22 cellular contexts compared by ENCODE assay signal in the genomic region with DNA sequence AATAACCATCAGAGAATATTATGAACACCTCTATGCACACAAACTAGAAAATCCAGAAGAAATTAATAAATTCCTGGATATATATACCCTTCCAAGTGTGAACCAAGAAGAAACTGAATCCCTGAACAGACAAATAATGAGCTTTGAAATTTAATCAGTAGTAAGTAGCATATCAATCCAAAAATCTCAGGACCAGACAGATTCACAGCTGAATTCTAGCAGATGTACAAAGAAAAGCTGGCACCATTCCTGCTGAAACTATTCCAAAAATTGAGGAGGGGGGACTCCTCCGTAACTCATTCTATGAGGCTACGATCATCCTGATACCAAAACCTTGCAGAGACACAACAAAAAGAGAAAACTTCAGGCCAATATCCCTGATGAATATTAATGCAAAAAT.
DNase-seq lines count a peak whose midpoint lies in the region; ATAC-seq and TF ChIP-seq lines count a peak whose summit lies in the region.
"Had no signal": no experiment of that assay in that cellular context is flagged by ENCODE, and none has a peak within 500 bp of the region (broad histone marks: within the 10 kb centered on the region; RNA-seq: fewer than 3 reads in every experiment).

No MANE protein-coding gene starts in this region.

- no peak overlapping the region for H3K9ac ChIP-seq in SK-N-SH
- no peak overlapping the region for H3K9ac ChIP-seq in parathyroid adenoma
- H3K9ac ChIP-seq: BLaER1 had no signal

- POLR2A ChIA-PET in SK-N-SH (lab: Yijun Ruan, JAX) = no interaction called here

- no peak for ATAC-seq in SK-N-SH treated with all-trans-retinoic acid at 6 μM for 48 hours
- ATAC-seq: GM12878 had no signal

- TF ChIP-seq RAD21 in SK-N-SH (IDR thresholded peaks at IDR 0.05; ENCODE audit: low read length) = no peak

- 68% methylated on average over 2 of the region's 2 CpGs for WGBS in SK-N-SH (ENCODE audit: low lambda C conversion rate)

- H2AFZ ChIP-seq in SK-N-SH (ENCODE audit: low read depth) (no peak overlapping the region), parathyroid adenoma (no peak overlapping the region)

- peak; percentile 7 for DNase-seq in NCI-H1694 (lab: John Stamatoyannopoulos, UW)
- DNase-seq in NCI-H1694 treated with DMSO at 0.1 percent for 48 hours (lab: John Stamatoyannopoulos, UW) = no peak
- DNase-seq in SK-N-SH = peak; percentile 13
- no peak for DNase-seq in NCI-H1105 (lab: John Stamatoyannopoulos, UW)
- DNase-seq: 8988T; ACHN; BE2C; C1 segment of cervical spinal cord; CD4-positive, alpha-beta memory T cell; CD4-positive, CD25-positive, alpha-beta regulatory T cell; CD8-positive, alpha-beta memory T cell; COR-L47; DMS153; DMS53; DMS79; DND-41; EL; GDM1 had no signal

- CTCF ChIA-PET in SK-N-SH (lab: Yijun Ruan, JAX) = no interaction called here

- H3F3A ChIP-seq in SK-N-SH (replicated peaks; ENCODE audit: insufficient read depth) = no peaks in the 10 kb centered on the region

- no peak overlapping the region for H3K27ac ChIP-seq in SK-N-SH (ENCODE audit: low read depth in 2 of 2, low read length in 1 of 2)
- no peak overlapping the region for H3K27ac ChIP-seq in parathyroid adenoma
- H3K27ac ChIP-seq: BLaER1 had no signal

- H3K36me3 ChIP-seq in SK-N-SH (replicated peaks in 1 of 2; ENCODE audit: control insufficient read depth in 1 of 2, insufficient read depth in 2 of 2, low read length in 1 of 2) (no peaks in the 10 kb centered on the region), parathyroid adenoma (ENCODE audit: control insufficient read depth, insufficient read depth, low read length) (no peaks in the 10 kb centered on the region)
- H3K36me3 ChIP-seq: BE2C, BLaER1 had no signal

- H3K4me1 ChIP-seq in SK-N-SH (ENCODE audit: control insufficient read depth in 1 of 2, insufficient read depth in 2 of 2, low read depth in 1 of 2, low read length in 1 of 2) = peaks cover 0 to 4% of the 10 kb centered on the region in 2 experiments; a peak in 2 of 4 replicates
- no peaks in the 10 kb centered on the region for H3K4me1 ChIP-seq in parathyroid adenoma
- H3K4me1 ChIP-seq: BLaER1 had no signal

- H3K4me2 ChIP-seq in SK-N-SH (no peak overlapping the region), parathyroid adenoma (ENCODE audit: low read length) (peak overlapping the region; percentile 31)
- H3K4me2 ChIP-seq: BLaER1 had no signal

- no peaks in the 10 kb centered on the region for H4K20me1 ChIP-seq in SK-N-SH (ENCODE audit: insufficient read depth)
- H4K20me1 ChIP-seq: BLaER1 had no signal

- no peak for TF ChIP-seq CTCF in SK-N-SH (IDR thresholded peaks at IDR 0.05)
- TF ChIP-seq CTCF in parathyroid adenoma (IDR thresholded peaks at IDR 0.05) = no peak

- H3K9me3 ChIP-seq in SK-N-SH (no peaks in the 10 kb centered on the region), parathyroid adenoma (ENCODE audit: control insufficient read depth, low read length) (no peaks in the 10 kb centered on the region)
- H3K9me3 ChIP-seq: BE2C, BLaER1 had no signal

- H3K4me3 ChIP-seq in SK-N-SH (ENCODE audit: low read depth in 2 of 2, low read length in 1 of 2) (no peak overlapping the region), parathyroid adenoma (ENCODE audit: low read depth, low read length) (no peak overlapping the region)
- H3K4me3 ChIP-seq: BLaER1, GM12878 had no signal

- H3K9me2 ChIP-seq in SK-N-SH = no peaks in the 10 kb centered on the region

- H3K79me2 ChIP-seq in SK-N-SH (ENCODE audit: insufficient read depth) (no peaks in the 10 kb centered on the region), parathyroid adenoma (no peaks in the 10 kb centered on the region)

- TF ChIP-seq EP300 in SK-N-SH (IDR thresholded peaks at IDR 0.05; ENCODE audit: borderline replicate concordance in 1 of 2, low read depth in 1 of 2, low read length in 1 of 2) = peak in 1 of 2 experiments; percentile 9; a peak in 1 of 4 replicates

- H3K27me3 ChIP-seq in SK-N-SH (ENCODE audit: insufficient read depth) (no peaks in the 10 kb centered on the region), parathyroid adenoma (ENCODE audit: control insufficient read depth, insufficient read depth, low read length) (no peaks in the 10 kb centered on the region)
- H3K27me3 ChIP-seq: BE2C, BLaER1 had no signal

TF ChIP-seq in SK-N-SH, 30 proteins besides CTCF, POLR2A, EP300 and RAD21:
- TF ChIP-seq RXRA (IDR thresholded peaks at IDR 0.05; ENCODE audit: borderline replicate concordance, low read depth) = no peak
- peak; percentile 24; the same call in 1 of the 2 replicates for TF ChIP-seq RCOR1 (IDR thresholded peaks at IDR 0.05; ENCODE audit: low read length)
- TF ChIP-seq GATA2 (CRISPR knock-in tag; IDR thresholded peaks at IDR 0.05) = peak; percentile 51
- peak; percentile 41 for TF ChIP-seq CHD2 (IDR thresholded peaks at IDR 0.05; ENCODE audit: low read length, partially characterized antibody)

TF ChIP-seq in SK-N-SH treated with all-trans-retinoic acid at 6 μM for 48 hours, 23 proteins besides CTCF, POLR2A, EP300 and RAD21:
- TF ChIP-seq ZNF70 (CRISPR knock-in tag; IDR thresholded peaks at IDR 0.05) = no peak
- TF ChIP-seq TOX (CRISPR knock-in tag; IDR thresholded peaks at IDR 0.05; ENCODE audit: borderline replicate concordance) = no peak
- no peak for TF ChIP-seq ZNF565 (CRISPR knock-in tag; conservative IDR thresholded peaks at IDR 0.05; ENCODE audit: low read depth)
- TF ChIP-seq, protein P1, sequence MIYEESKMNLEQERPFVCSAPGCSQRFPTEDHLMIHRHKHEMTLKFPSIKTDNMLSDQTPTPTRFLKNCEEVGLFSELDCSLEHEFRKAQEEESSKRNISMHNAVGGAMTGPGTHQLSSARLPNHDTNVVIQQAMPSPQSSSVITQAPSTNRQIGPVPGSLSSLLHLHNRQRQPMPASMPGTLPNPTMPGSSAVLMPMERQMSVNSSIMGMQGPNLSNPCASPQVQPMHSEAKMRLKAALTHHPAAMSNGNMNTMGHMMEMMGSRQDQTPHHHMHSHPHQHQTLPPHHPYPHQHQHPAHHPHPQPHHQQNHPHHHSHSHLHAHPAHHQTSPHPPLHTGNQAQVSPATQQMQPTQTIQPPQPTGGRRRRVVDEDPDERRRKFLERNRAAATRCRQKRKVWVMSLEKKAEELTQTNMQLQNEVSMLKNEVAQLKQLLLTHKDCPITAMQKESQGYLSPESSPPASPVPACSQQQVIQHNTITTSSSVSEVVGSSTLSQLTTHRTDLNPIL (CRISPR knock-in tag; IDR thresholded peaks at IDR 0.05; ENCODE audit: low read depth) = no peak
- TF ChIP-seq PPARA (CRISPR knock-in tag; IDR thresholded peaks at IDR 0.05; ENCODE audit: borderline replicate concordance) = no peak
- TF ChIP-seq, protein P2, sequence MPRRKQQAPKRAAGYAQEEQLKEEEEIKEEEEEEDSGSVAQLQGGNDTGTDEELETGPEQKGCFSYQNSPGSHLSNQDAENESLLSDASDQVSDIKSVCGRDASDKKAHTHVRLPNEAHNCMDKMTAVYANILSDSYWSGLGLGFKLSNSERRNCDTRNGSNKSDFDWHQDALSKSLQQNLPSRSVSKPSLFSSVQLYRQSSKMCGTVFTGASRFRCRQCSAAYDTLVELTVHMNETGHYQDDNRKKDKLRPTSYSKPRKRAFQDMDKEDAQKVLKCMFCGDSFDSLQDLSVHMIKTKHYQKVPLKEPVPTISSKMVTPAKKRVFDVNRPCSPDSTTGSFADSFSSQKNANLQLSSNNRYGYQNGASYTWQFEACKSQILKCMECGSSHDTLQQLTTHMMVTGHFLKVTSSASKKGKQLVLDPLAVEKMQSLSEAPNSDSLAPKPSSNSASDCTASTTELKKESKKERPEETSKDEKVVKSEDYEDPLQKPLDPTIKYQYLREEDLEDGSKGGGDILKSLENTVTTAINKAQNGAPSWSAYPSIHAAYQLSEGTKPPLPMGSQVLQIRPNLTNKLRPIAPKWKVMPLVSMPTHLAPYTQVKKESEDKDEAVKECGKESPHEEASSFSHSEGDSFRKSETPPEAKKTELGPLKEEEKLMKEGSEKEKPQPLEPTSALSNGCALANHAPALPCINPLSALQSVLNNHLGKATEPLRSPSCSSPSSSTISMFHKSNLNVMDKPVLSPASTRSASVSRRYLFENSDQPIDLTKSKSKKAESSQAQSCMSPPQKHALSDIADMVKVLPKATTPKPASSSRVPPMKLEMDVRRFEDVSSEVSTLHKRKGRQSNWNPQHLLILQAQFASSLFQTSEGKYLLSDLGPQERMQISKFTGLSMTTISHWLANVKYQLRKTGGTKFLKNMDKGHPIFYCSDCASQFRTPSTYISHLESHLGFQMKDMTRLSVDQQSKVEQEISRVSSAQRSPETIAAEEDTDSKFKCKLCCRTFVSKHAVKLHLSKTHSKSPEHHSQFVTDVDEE (CRISPR knock-in tag; IDR thresholded peaks at IDR 0.05) = no peak
- no peak for TF ChIP-seq ZC3H10 (CRISPR knock-in tag; IDR thresholded peaks at IDR 0.05)
- no peak for TF ChIP-seq ZFP3 (CRISPR knock-in tag; IDR thresholded peaks at IDR 0.05)

Comparison
In these comparisons a context has a peak if more than half of its experiments do, and no peak if none do; other contexts are left out.
1. DNase-seq: peak in NCI-H1694 (single experiment) and SK-N-SH (single experiment); none in NCI-H1694 treated with DMSO at 0.1 percent for 48 hours (single experiment) and NCI-H1105 (single experiment).